9 cellular contexts compared by ENCODE assay signal in genomic region chr17:21288581-21289017, GRCh38. TPM values are rescaled to one million over a fixed set of nuclear protein-coding genes. Genes with fewer than 3 reads are reported as not detected.
DNase-seq lines count a peak whose midpoint lies in the region; ATAC-seq and TF ChIP-seq lines count a peak whose summit lies in the region.
"Had no signal": no experiment of that assay in that cellular context is flagged by ENCODE, and none has a peak within 500 bp of the region (broad histone marks: within the 10 kb centered on the region; RNA-seq: fewer than 3 reads in every experiment).

No MANE protein-coding gene starts in this region.

- H3K4me1 Mint-ChIP-seq in Calu3 (ENCODE audit: low read depth, unreplicated experiment), result peaks cover 13% of the 10 kb centered on the region

- H3K36me3 ChIP-seq in esophagus (ENCODE audit: control insufficient read depth in 2 of 2, insufficient read depth in 2 of 2, low read length in 1 of 2) (peaks cover 0 to 16% of the 10 kb centered on the region in 2 donors), BE2C (no peaks in the 10 kb centered on the region), HAP-1 (replicated peaks) (peaks cover 10% of the 10 kb centered on the region)
- H3K36me3 ChIP-seq: ovary had no signal

- WGBS in esophagus, 2 donors, result 50 to 54% methylated on average over 5 of the region's 5 CpGs

- peak overlapping the region; percentile 98 for H3K27ac Mint-ChIP-seq in Calu3 (ENCODE audit: unreplicated experiment)

- DNase-seq in Calu3 (peak; percentile 30), RPMI8226 (peak; percentile 37), BE2C (no peak), NCI-H1048 (lab: John Stamatoyannopoulos, UW) (no peak), HAP-1 (ENCODE audit: low spot score in 2 of 2) (no peak)
- DNase-seq in stimulated activated naive CD8-positive, alpha-beta T cell treated with anti-CD3 and anti-CD28 coated beads, Interleukin-15, Interleukin-2, amounts not matched to agents 100 U/mL and 50 U/mL, for 24 hours, result peak; percentile 48

- intact Hi-C loops in Calu3 (cut with micrococcal nuclease; ENCODE audit: unreplicated experiment), result loop anchor here (5.0 to 10.0 kb wide), 2 partner anchors 161 to 226 kb away; partner anchors contain the start of gene DHRS7B

- no peaks in the 10 kb centered on the region for H3K27me3 ChIP-seq in esophagus (ENCODE audit: control insufficient read depth in 1 of 2, insufficient read depth in 2 of 2, low read length in 2 of 2)
- no peaks in the 10 kb centered on the region for H3K27me3 ChIP-seq in BE2C
- no peaks in the 10 kb centered on the region for H3K27me3 ChIP-seq in HAP-1 (ENCODE audit: low read depth)
- H3K27me3 ChIP-seq: ovary had no signal

- BruUV-seq in Calu3 (replicated peaks; lab: Mats Ljungman, UMichigan), result no TSS peak

- CTCF ChIA-PET in Calu3 (lab: Charles Lee), result interaction anchor here (1.4 to 1.7 kb wide), 2 partner anchors 9 to 223 kb away, joined by 4 to 8 read pairs; no protein-coding TSS in a partner anchor

- TF ChIP-seq CTCF in Calu3 (IDR thresholded peaks at IDR 0.05; ENCODE audit: unreplicated experiment), result no peak
- TF ChIP-seq CTCF in BE2C (IDR thresholded peaks at IDR 0.05; ENCODE audit: low read depth, low read length), result no peak

- H3K9me3 Mint-ChIP-seq in Calu3 (ENCODE audit: low read depth, unreplicated experiment), result no peaks in the 10 kb centered on the region

- peak overlapping the region; percentile 89 for H3K4me3 Mint-ChIP-seq in Calu3 (ENCODE audit: low read depth, unreplicated experiment)

- H3K27me3 Mint-ChIP-seq in Calu3 (ENCODE audit: unreplicated experiment), result no peaks in the 10 kb centered on the region

- ATAC-seq in GM21360 (IDR thresholded peaks at IDR 0.05; ENCODE audit: unreplicated experiment), result peak; percentile 9
- no peak for ATAC-seq in stimulated activated naive CD8-positive, alpha-beta T cell treated with anti-CD3 and anti-CD28 coated beads, Interleukin-15, Interleukin-2, amounts not matched to agents 100 U/mL and 50 U/mL, for 24 hours

- peaks cover 81% of the 10 kb centered on the region for H3K36me3 Mint-ChIP-seq in Calu3 (ENCODE audit: insufficient read depth, unreplicated experiment)

- peaks cover 0 to 3% of the 10 kb centered on the region in 2 donors for H3K9me3 ChIP-seq in esophagus (ENCODE audit: control insufficient read depth in 2 of 2, insufficient read depth in 1 of 2, low read depth in 1 of 2, low read length in 1 of 2)
- H3K9me3 ChIP-seq in BE2C, result no peaks in the 10 kb centered on the region
- H3K9me3 ChIP-seq in HAP-1, result peaks cover 6% of the 10 kb centered on the region; the same call in 1 of the 2 replicates
- H3K9me3 ChIP-seq: ovary had no signal

- H3K4me3 ChIP-seq in esophagus (ENCODE audit: low read depth in 1 of 2, low read length in 2 of 2), result peak overlapping the region in 1 of 2 donors; percentile 3
- H3K4me3 ChIP-seq in BE2C (ENCODE audit: low read depth, low read length), result no peak overlapping the region
- no peak overlapping the region for H3K4me3 ChIP-seq in HAP-1
- H3K4me3 ChIP-seq: ovary had no signal

- H3K27ac ChIP-seq in esophagus (ENCODE audit: low read depth in 2 of 2, low read length in 1 of 2), result peak overlapping the region; percentile 97 to 99

- peaks cover 9 to 43% of the 10 kb centered on the region in 2 donors for H3K4me1 ChIP-seq in esophagus (ENCODE audit: control insufficient read depth in 2 of 2, insufficient read depth in 2 of 2, low read length in 1 of 2)
- no peaks in the 10 kb centered on the region; the same call in 1 of the 2 replicates for H3K4me1 ChIP-seq in BE2C
- H3K4me1 ChIP-seq in HAP-1, result peaks cover 10% of the 10 kb centered on the region

- in situ Hi-C loops in HAP-1 (cut with MboI; ENCODE audit: low sequenced_read_pairs), result loop anchor here (10.0 kb wide), 1 partner anchor 166 kb away; no protein-coding TSS in a partner anchor

RNA-seq across cellular contexts. Expression of gene MAP2K3, which starts 4.1 kb away (rescaled TPM):
- 93.5 and 111 TPM in 2 replicates for total RNA-seq in Calu3 (2022)
- polyA plus RNA-seq in esophagus, result 10 to 100 TPM; 35.5 to 39.8 TPM
- 15.8 TPM for polyA plus RNA-seq in BE2C (2012; ENCODE audit: insufficient read depth, insufficient read length, low read depth)

RNA-seq across cellular contexts. Expression of gene NATD1, which starts 35.4 kb away (rescaled TPM):
- 1.5 and 1.7 TPM in 2 replicates for total RNA-seq in Calu3 (2022)
- polyA plus RNA-seq in esophagus, result 1 to 10 TPM; 2.3 to 3.2 TPM
- 0.59 TPM for polyA plus RNA-seq in BE2C (2012; ENCODE audit: insufficient read depth, insufficient read length, low read depth)

Comparison
In these comparisons a context has a peak if more than half of its experiments do, and no peak if none do; other contexts are left out.
1. DNase-seq: peak in Calu3 (single experiment), RPMI8226 (single experiment) and stimulated activated naive CD8-positive, alpha-beta T cell treated with anti-CD3 and anti-CD28 coated beads, Interleukin-15, Interleukin-2, amounts not matched to agents 100 U/mL and 50 U/mL, for 24 hours (single experiment); none in BE2C (single experiment), NCI-H1048 (single experiment) and HAP-1 (0 of 2).